In genomic region chr15:77633134-77633912, GRCh38 we compare ENCODE assay signal across 1 cellular context.
TF ChIP-seq lines count a peak whose summit lies in the region.

No MANE protein-coding gene starts in this region.

TF ChIP-seq in HepG2, 621 proteins besides CTCF, POLR2A, EP300 and RAD21 (continued from another document and continues in another):
- TF ChIP-seq TEF (CRISPR knock-in tag; IDR thresholded peaks at IDR 0.05), result no peak
- peak; percentile 50 for TF ChIP-seq FOSL2 (CRISPR knock-in tag; IDR thresholded peaks at IDR 0.05)
- peak; percentile 29 for TF ChIP-seq ZNF883 (CRISPR knock-in tag; IDR thresholded peaks at IDR 0.05; ENCODE audit: not compliant biosample characterization)
- 0 out of 2 replicates have a peak, but pooled peaks have one; percentile 43 for TF ChIP-seq GATAD1 (CRISPR knock-in tag; IDR thresholded peaks at IDR 0.05)
- peak; percentile 70 for TF ChIP-seq YY1 (IDR thresholded peaks at IDR 0.05; ENCODE audit: insufficient read depth, insufficient replicate concordance, low read depth, low read length)
- TF ChIP-seq MAX (IDR thresholded peaks at IDR 0.05), result 0 out of 2 replicates have a peak, but pooled peaks have one; percentile 35
- TF ChIP-seq ZMAT3 (CRISPR knock-in tag; conservative IDR thresholded peaks at IDR 0.05), result no peak
- 0 out of 2 replicates have a peak, but pooled peaks have one; percentile 27 for TF ChIP-seq MLX (CRISPR knock-in tag; IDR thresholded peaks at IDR 0.05)
- TF ChIP-seq REST (IDR thresholded peaks at IDR 0.05; ENCODE audit: borderline replicate concordance in 1 of 2, low read depth in 1 of 2, low read length in 2 of 2), result no peak
- TF ChIP-seq FLYWCH1 (CRISPR knock-in tag; IDR thresholded peaks at IDR 0.05), result no peak
- TF ChIP-seq ZBTB49 (CRISPR knock-in tag; IDR thresholded peaks at IDR 0.05; ENCODE audit: borderline replicate concordance), result no peak
- TF ChIP-seq ZNF580 (CRISPR knock-in tag; IDR thresholded peaks at IDR 0.05; ENCODE audit: borderline replicate concordance, low read depth), result no peak
- peak; percentile 46; the same call in 1 of the 2 replicates for TF ChIP-seq MEIS2 (CRISPR knock-in tag; IDR thresholded peaks at IDR 0.05)
- TF ChIP-seq ARID5B (CRISPR knock-in tag; IDR thresholded peaks at IDR 0.05), result peak; percentile 46; the same call in 1 of the 2 replicates
- TF ChIP-seq ZNF230 (CRISPR knock-in tag; IDR thresholded peaks at IDR 0.05), result no peak
- TF ChIP-seq RAD51 (IDR thresholded peaks at IDR 0.05; ENCODE audit: borderline replicate concordance), result no peak
- TF ChIP-seq PRDM4 (CRISPR knock-in tag; IDR thresholded peaks at IDR 0.05; ENCODE audit: borderline replicate concordance), result no peak
- TF ChIP-seq ERF (CRISPR knock-in tag; IDR thresholded peaks at IDR 0.05), result peak; percentile 76; the same call in 1 of the 2 replicates
- peak; percentile 66; the same call in 1 of the 2 replicates for TF ChIP-seq RNF2 (conservative IDR thresholded peaks at IDR 0.05; ENCODE audit: low read depth)
- TF ChIP-seq ZBTB33 (CRISPR knock-in tag; IDR thresholded peaks at IDR 0.05), result peak; percentile 45; the same call in 1 of the 2 replicates
- TF ChIP-seq ZFY (CRISPR knock-in tag; IDR thresholded peaks at IDR 0.05), result peak; percentile 49
- TF ChIP-seq GATAD2A (CRISPR knock-in tag; IDR thresholded peaks at IDR 0.05), result peak; percentile 65
- peak; percentile 47; the same call in 1 of the 2 replicates for TF ChIP-seq ELF1 (CRISPR knock-in tag; IDR thresholded peaks at IDR 0.05)
- 0 out of 2 replicates have a peak, but pooled peaks have one; percentile 66 for TF ChIP-seq ZNF142 (CRISPR knock-in tag; IDR thresholded peaks at IDR 0.05)
- TF ChIP-seq SRSF1 (optimal IDR thresholded peaks at IDR 0.05; ENCODE audit: low read depth, low read length), result peak; percentile 61
- TF ChIP-seq IRF9 (CRISPR knock-in tag; IDR thresholded peaks at IDR 0.05; ENCODE audit: borderline replicate concordance), result peak; percentile 64; the same call in 1 of the 2 replicates
- no peak for TF ChIP-seq DDIT3 (CRISPR knock-in tag; IDR thresholded peaks at IDR 0.05)
